Comparison of ENCODE assay signal across 8 cellular contexts in the genomic region with DNA sequence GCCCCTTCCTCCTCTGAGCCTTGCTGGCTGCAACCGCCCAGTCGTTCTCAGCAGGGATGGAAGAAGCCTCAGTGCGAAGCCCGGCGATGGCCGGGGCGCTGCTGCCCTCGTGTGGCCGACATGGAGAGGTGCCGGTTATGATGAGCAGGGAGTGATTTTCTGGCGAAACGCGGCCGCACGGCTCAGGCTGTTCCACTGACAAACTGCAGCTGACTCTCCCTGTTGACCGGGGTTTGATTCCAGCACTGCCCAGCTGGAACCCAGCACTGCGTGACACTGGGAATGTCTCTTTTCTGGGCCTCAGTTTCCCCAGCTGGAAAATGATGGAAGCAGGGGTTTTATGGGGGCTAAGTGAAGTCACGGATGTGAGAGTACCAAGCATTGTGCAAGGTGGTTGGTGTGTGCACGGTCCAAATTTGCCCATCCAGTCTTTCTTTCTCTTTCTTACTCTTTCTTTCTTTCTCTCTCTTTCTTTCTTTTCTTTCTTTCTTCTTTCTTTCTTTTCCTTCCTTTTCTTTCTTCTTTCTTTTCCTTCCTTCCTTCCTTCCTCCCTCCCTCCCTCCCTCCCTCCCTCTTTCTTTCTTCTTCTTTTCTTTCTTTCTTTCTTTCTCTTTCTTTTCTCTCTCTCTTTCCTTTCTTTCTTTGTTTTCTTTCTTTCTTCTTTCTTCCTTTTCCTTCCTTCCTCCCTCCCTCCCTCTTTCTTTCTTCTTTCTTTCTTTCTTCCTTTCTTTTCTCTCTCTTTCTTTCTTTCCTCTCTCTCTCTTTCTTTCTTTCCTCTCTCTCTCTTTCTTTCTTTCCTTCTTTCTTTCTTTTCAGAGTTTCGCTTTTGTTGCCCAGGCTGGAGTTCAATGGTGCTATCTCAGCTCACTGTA. TPM values are rescaled to one million over a fixed set of nuclear protein-coding genes. Genes with fewer than 3 reads are reported as not detected.
DNase-seq lines count a peak whose midpoint lies in the region; ATAC-seq and TF ChIP-seq lines count a peak whose summit lies in the region.

No MANE protein-coding gene starts in this region.

- TF ChIP-seq CTCF in foreskin fibroblast (IDR thresholded peaks at IDR 0.05; ENCODE audit: low read depth, low read length): peak; percentile 89

- no peaks in the 10 kb centered on the region for H3K9me2 ChIP-seq in Karpas-422 (replicated peaks; ENCODE audit: insufficient read depth, low read length)

- no peak for ATAC-seq in HG02938 (IDR thresholded peaks at IDR 0.05; ENCODE audit: unreplicated experiment)

- H3K9ac ChIP-seq in Karpas-422 (ENCODE audit: low read length): no peak overlapping the region

- peak; percentile 46 for DNase-seq in GM04504 (ENCODE audit: low read depth)
- DNase-seq in Karpas-422: peak; percentile 90
- DNase-seq in SHP77 treated with DMSO at 0.1 percent for 48 hours (lab: John Stamatoyannopoulos, UW): peak; percentile 68
- peak; percentile 56 for DNase-seq in activated effector memory CD4-positive, alpha-beta T cell treated with Interleukin-2 at 50 U/mL for 16 hours
- peak; percentile 68 to 90 for DNase-seq in foreskin fibroblast
- peak in 51 of 56 donors; percentile 8 to 82 (median 58) for DNase-seq in nucleus accumbens (lab: John Stamatoyannopoulos, UW)
- DNase-seq in superior temporal gyrus (ENCODE audit: extremely low spot score): peak; percentile 86

- H3K36me3 ChIP-seq in Karpas-422 (ENCODE audit: insufficient read depth, low read length): no peaks in the 10 kb centered on the region

- H3K4me1 ChIP-seq in Karpas-422 (ENCODE audit: low read length): no peaks in the 10 kb centered on the region

- H4K20me1 ChIP-seq in Karpas-422 (ENCODE audit: insufficient read depth, low read depth, low read length): 0 out of 2 replicates have a peak, but pooled peaks cover 2% of the 10 kb centered on the region

- no peak overlapping the region for H3K4me2 ChIP-seq in Karpas-422 (ENCODE audit: low read depth, low read length, poor library complexity, severe bottlenecking)

- H2AFZ ChIP-seq in Karpas-422 (ENCODE audit: low read length): no peak overlapping the region

- H3K4me3 ChIP-seq in Karpas-422 (ENCODE audit: low read length) (no peak overlapping the region), foreskin fibroblast (ENCODE audit: low read depth in 1 of 2, low read length in 2 of 2) (no peak overlapping the region)

- H3K27ac ChIP-seq in Karpas-422 (ENCODE audit: low read length): no peak overlapping the region

- no peaks in the 10 kb centered on the region for H3K9me3 ChIP-seq in Karpas-422 (ENCODE audit: low read length)

- no peaks in the 10 kb centered on the region for H3K79me2 ChIP-seq in Karpas-422 (ENCODE audit: low read length)

- no peaks in the 10 kb centered on the region for H3K27me3 ChIP-seq in Karpas-422 (ENCODE audit: low read length)

RNA-seq across cellular contexts. Expression of a gene that starts 25.8 kb away (rescaled TPM):
- 0.15 TPM in 1 of 2 replicates, not detected in the other for total RNA-seq in Karpas-422 (2014; rRNA removed; shearing (Covaris generic); ENCODE audit: low replicate concordance)

RNA-seq across cellular contexts. Expression of a gene that starts 42.8 kb away (rescaled TPM):
- total RNA-seq in Karpas-422 (2014; rRNA removed; shearing (Covaris generic); ENCODE audit: low replicate concordance): not detected in 2 replicates
